Comparison of ENCODE assay signal across 12 cellular contexts in genomic region chr1:149978547-149979023, GRCh38. TPM values are rescaled to one million over a fixed set of nuclear protein-coding genes. Genes with fewer than 3 reads are reported as not detected.
DNase-seq lines count a peak whose midpoint lies in the region; ATAC-seq and TF ChIP-seq lines count a peak whose summit lies in the region.
"Had no signal": no experiment of that assay in that cellular context is flagged by ENCODE, and none has a peak within 500 bp of the region (broad histone marks: within the 10 kb centered on the region; RNA-seq: fewer than 3 reads in every experiment).

No MANE protein-coding gene starts in this region.

- H3K9me3 Mint-ChIP-seq in activated naive CD8-positive, alpha-beta T cell treated with anti-CD3 and anti-CD28 coated beads for 36 hours = no peaks in the 10 kb centered on the region
- H3K9me3 Mint-ChIP-seq in HFFc6 = no peaks in the 10 kb centered on the region
- H3K9me3 Mint-ChIP-seq: endodermal cell had no signal

- H3K27ac Mint-ChIP-seq in activated naive CD8-positive, alpha-beta T cell treated with anti-CD3 and anti-CD28 coated beads for 36 hours = peak overlapping the region; percentile 49
- H3K27ac Mint-ChIP-seq in HFFc6 = no peak overlapping the region
- H3K27ac Mint-ChIP-seq: endodermal cell had no signal

- no peak overlapping the region for H3K4me3 Mint-ChIP-seq in activated naive CD8-positive, alpha-beta T cell treated with anti-CD3 and anti-CD28 coated beads for 36 hours
- H3K4me3 Mint-ChIP-seq in HFFc6 = no peak overlapping the region
- H3K4me3 Mint-ChIP-seq: endodermal cell had no signal

- DNase-seq in SIG-M5 treated with dmso at 0.1 percent for 504 hours (lab: John Stamatoyannopoulos, UW; ENCODE audit: unreplicated experiment) = peak; percentile 29
- DNase-seq in SIG-M5 (lab: John Stamatoyannopoulos, UW) = no peak
- DNase-seq in activated naive CD8-positive, alpha-beta T cell treated with anti-CD3 and anti-CD28 coated beads for 36 hours = no peak
- DNase-seq in left lobe of liver (ENCODE audit: low spot score) = peak; percentile 75
- DNase-seq in OCI-M1 (lab: John Stamatoyannopoulos, UW) = no peak
- DNase-seq in HFFc6 = no peak
- no peak for DNase-seq in retina
- DNase-seq in GM20000 (ENCODE audit: low spot score) = no peak
- DNase-seq: activated T-cell treated with anti-CD3 and anti-CD28 coated beads, Interleukin-2, amount 50 U/mL, for 48 hours; endodermal cell; KBM-7; left ventricle myocardium superior had no signal

- no peaks in the 10 kb centered on the region for H3K27me3 Mint-ChIP-seq in activated naive CD8-positive, alpha-beta T cell treated with anti-CD3 and anti-CD28 coated beads for 36 hours
- no peaks in the 10 kb centered on the region for H3K27me3 Mint-ChIP-seq in HFFc6 (ENCODE audit: insufficient read depth)

- H3K4me1 Mint-ChIP-seq in activated naive CD8-positive, alpha-beta T cell treated with anti-CD3 and anti-CD28 coated beads for 36 hours = peaks cover 32% of the 10 kb centered on the region
- peaks cover 43% of the 10 kb centered on the region for H3K4me1 Mint-ChIP-seq in HFFc6 (ENCODE audit: low read depth)

- H3K36me3 Mint-ChIP-seq in activated naive CD8-positive, alpha-beta T cell treated with anti-CD3 and anti-CD28 coated beads for 36 hours = peaks cover 24% of the 10 kb centered on the region
- peaks cover 23% of the 10 kb centered on the region for H3K36me3 Mint-ChIP-seq in HFFc6 (ENCODE audit: low read depth)

- TF ChIP-seq CTCF in HFFc6 (IDR thresholded peaks at IDR 0.05) (no peak), GM20000 (IDR thresholded peaks at IDR 0.05; ENCODE audit: extremely low read depth, missing control alignments) (no peak)

- peak; percentile 86 for ATAC-seq in left lobe of liver
- ATAC-seq: left ventricle myocardium superior had no signal

RNA-seq across cellular contexts. Expression of gene OTUD7B, which starts 31.9 kb away (rescaled TPM):
- 10 to 100 TPM; 21.9 to 23.2 TPM for total RNA-seq in activated naive CD8-positive, alpha-beta T cell treated with anti-CD3 and anti-CD28 coated beads for 36 hours
- 19.1 TPM for total RNA-seq in left lobe of liver
- 10 to 100 TPM; 26.2 to 29.6 (median 28.7) TPM for total RNA-seq in HFFc6 (2021; fragmentation: NEBNext Ultra II Directional; extraction: Animal tissue kit (Norgen Biotek cat#: 25700))

RNA-seq across cellular contexts. Expression of gene MTMR11, which starts 41.9 kb away (rescaled TPM):
- total RNA-seq in activated naive CD8-positive, alpha-beta T cell treated with anti-CD3 and anti-CD28 coated beads for 36 hours = 1 to 10 TPM in 1 of 2 experiments, under 1 TPM in 1; 0.94 to 1.8 TPM
- total RNA-seq in left lobe of liver = 1.7 TPM
- total RNA-seq in HFFc6 (2021; fragmentation: NEBNext Ultra II Directional; extraction: Animal tissue kit (Norgen Biotek cat#: 25700)) = 10 to 100 TPM in 3 of 6 experiments, 1 to 10 TPM in 3; 6.1 to 11.5 (median 10.0) TPM

RNA-seq across cellular contexts. Expression of gene SF3B4, which starts 51.0 kb away (rescaled TPM):
- 100 to 1,000 TPM; 111 to 112 TPM for total RNA-seq in activated naive CD8-positive, alpha-beta T cell treated with anti-CD3 and anti-CD28 coated beads for 36 hours
- 11.5 TPM for total RNA-seq in left lobe of liver
- total RNA-seq in HFFc6 (2021; fragmentation: NEBNext Ultra II Directional; extraction: Animal tissue kit (Norgen Biotek cat#: 25700)) = 100 to 1,000 TPM in 3 of 6 experiments, 10 to 100 TPM in 3; 85.4 to 105 (median 101) TPM

Comparison
In these comparisons a context has a peak if more than half of its experiments do, and no peak if none do; other contexts are left out.
1. DNase-seq: peak in SIG-M5 treated with dmso at 0.1 percent for 504 hours (single experiment) and left lobe of liver (single experiment); none in SIG-M5 (single experiment), activated naive CD8-positive, alpha-beta T cell treated with anti-CD3 and anti-CD28 coated beads for 36 hours (single experiment), OCI-M1 (single experiment), HFFc6 (single experiment), retina (single experiment) and GM20000 (single experiment).